7 cellular contexts compared by ENCODE assay signal in genomic region chr11:63999349-64000025, GRCh38. TPM values are rescaled to one million over a fixed set of nuclear protein-coding genes. Genes with fewer than 3 reads are reported as not detected.
A peak's percentile ranks its signal among the peaks of the same experiment; 100 is the strongest.
DNase-seq lines count a peak whose midpoint lies in the region; ATAC-seq and TF ChIP-seq lines count a peak whose summit lies in the region.

No MANE protein-coding gene starts in this region.

- intact Hi-C loops in activated CD8-positive, alpha-beta T cell treated with anti-CD3 and anti-CD28 coated beads for 36 hours (cut with micrococcal nuclease): loop anchor here (5.0 kb wide), 1 partner anchor 148 kb away; no protein-coding TSS in a partner anchor

- H3K9me3 Mint-ChIP-seq in IgD-negative memory B cell (no peaks in the 10 kb centered on the region), endodermal cell (no peaks in the 10 kb centered on the region), neural progenitor cell (no peaks in the 10 kb centered on the region)
- no peaks in the 10 kb centered on the region for H3K9me3 Mint-ChIP-seq in activated CD8-positive, alpha-beta T cell treated with anti-CD3 and anti-CD28 coated beads for 36 hours

- H3K36me3 Mint-ChIP-seq in IgD-negative memory B cell: peaks cover 3% of the 10 kb centered on the region
- peaks cover 11% of the 10 kb centered on the region for H3K36me3 Mint-ChIP-seq in activated CD8-positive, alpha-beta T cell treated with anti-CD3 and anti-CD28 coated beads for 36 hours (ENCODE audit: low read depth)
- peaks cover 28% of the 10 kb centered on the region for H3K36me3 Mint-ChIP-seq in endodermal cell (ENCODE audit: low read depth)
- H3K36me3 Mint-ChIP-seq in neural progenitor cell: peaks cover 16% of the 10 kb centered on the region

- H3F3A ChIP-seq in neural progenitor cell (ENCODE audit: low read depth): peaks cover 53% of the 10 kb centered on the region

- H3K4me1 Mint-ChIP-seq in IgD-negative memory B cell (peaks cover 0 to 3% (median 2%) of the 10 kb centered on the region in 3 donors), endodermal cell (peaks cover 4% of the 10 kb centered on the region), neural progenitor cell (peaks cover 16% of the 10 kb centered on the region)
- H3K4me1 Mint-ChIP-seq in activated CD8-positive, alpha-beta T cell treated with anti-CD3 and anti-CD28 coated beads for 36 hours (ENCODE audit: low read depth): peaks cover 6% of the 10 kb centered on the region

- H3K9ac ChIP-seq in endodermal cell (ENCODE audit: extremely low read depth, low read length, poor library complexity, severe bottlenecking) (no peak overlapping the region), neural progenitor cell (no peak overlapping the region)

- peak overlapping the region; percentile 93 for H3K4me2 ChIP-seq in neural progenitor cell

- POLR2A ChIA-PET in activated CD8-positive, alpha-beta T cell treated with anti-CD3 and anti-CD28 coated beads for 36 hours (lab: Charles Lee): interaction anchor here (0.7 to 4.0 kb wide), 7 partner anchors 9 to 207 kb away, joined by 3 to 26 read pairs (median 3); partner anchors contain the start of genes FERMT3 and STIP1

- H3K9me3 ChIP-seq in endodermal cell (ENCODE audit: control insufficient read depth, low read length) (no peaks in the 10 kb centered on the region), neural progenitor cell (ENCODE audit: low read depth) (no peaks in the 10 kb centered on the region), tibial nerve (no peaks in the 10 kb centered on the region)

- H3K4me3 ChIP-seq in endodermal cell (ENCODE audit: low read length) (no peak overlapping the region), neural progenitor cell (peak overlapping the region; percentile 55), tibial nerve (peak overlapping the region in 3 of 4 donors; percentile 29 to 47 (median 37))

- peaks cover 25% of the 10 kb centered on the region for H3K36me3 ChIP-seq in endodermal cell (ENCODE audit: control insufficient read depth, insufficient read depth, low read length)
- H3K36me3 ChIP-seq in neural progenitor cell: no peaks in the 10 kb centered on the region
- H3K36me3 ChIP-seq in tibial nerve: peaks cover 0 to 47% (median 5%) of the 10 kb centered on the region in 3 donors

- H3K4me3 Mint-ChIP-seq in IgD-negative memory B cell (peak overlapping the region; percentile 29 to 84 (median 64)), endodermal cell (peak overlapping the region; percentile 40), neural progenitor cell (no peak overlapping the region)
- peak overlapping the region; percentile 15 for H3K4me3 Mint-ChIP-seq in activated CD8-positive, alpha-beta T cell treated with anti-CD3 and anti-CD28 coated beads for 36 hours

- H3K4me1 ChIP-seq in endodermal cell (ENCODE audit: control insufficient read depth, insufficient read depth, low read length) (no peaks in the 10 kb centered on the region), neural progenitor cell (peaks cover 23% of the 10 kb centered on the region), tibial nerve (peaks cover 0 to 55% (median 16%) of the 10 kb centered on the region in 4 donors)

- CTCF ChIA-PET in activated CD8-positive, alpha-beta T cell treated with anti-CD3 and anti-CD28 coated beads for 36 hours (lab: Charles Lee): interaction anchor here (0.7 to 6.5 kb wide), 22 partner anchors 9 to 357 kb away, joined by 3 to 151 read pairs (median 8); partner anchors contain the start of genes CATSPERZ, ESRRA, MACROD1 and ZFTA

- DNase-seq in activated CD8-positive, alpha-beta T cell treated with anti-CD3 and anti-CD28 coated beads for 36 hours: peak; percentile 74
- DNase-seq in endodermal cell (peak; percentile 94), neural progenitor cell (ENCODE audit: low spot score) (peak; percentile 87), tibial nerve (ENCODE audit: low spot score in 2 of 2) (no peak), SHP77 (lab: John Stamatoyannopoulos, UW) (no peak)

- no peak overlapping the region for H3K27ac ChIP-seq in endodermal cell (ENCODE audit: low read depth, low read length)
- H3K27ac ChIP-seq in neural progenitor cell: no peak overlapping the region
- peak overlapping the region in 1 of 4 donors; percentile 49 for H3K27ac ChIP-seq in tibial nerve

- WGBS in endodermal cell (ENCODE audit: insufficient coverage in 1 of 2, insufficient read length in 1 of 2), 2 experiments: 3 to 7% methylated on average over 8 to 58 of the region's 59 CpGs
- WGBS in tibial nerve, 2 donors: 6 to 19% methylated on average over 23 to 30 of the region's 59 CpGs

- peaks cover 78% of the 10 kb centered on the region for H4K20me1 ChIP-seq in neural progenitor cell (ENCODE audit: low read depth)

- peak; percentile 65 for ATAC-seq in activated CD8-positive, alpha-beta T cell treated with anti-CD3 and anti-CD28 coated beads for 36 hours
- no peak for ATAC-seq in HG02623 (IDR thresholded peaks at IDR 0.05; ENCODE audit: unreplicated experiment)

- H2AFZ ChIP-seq in neural progenitor cell (replicated peaks): no peak overlapping the region

- no peaks in the 10 kb centered on the region for H3K79me2 ChIP-seq in neural progenitor cell (ENCODE audit: low read depth)

- no peak overlapping the region for H3K27ac Mint-ChIP-seq in IgD-negative memory B cell
- H3K27ac Mint-ChIP-seq in activated CD8-positive, alpha-beta T cell treated with anti-CD3 and anti-CD28 coated beads for 36 hours: no peak overlapping the region
- no peak overlapping the region for H3K27ac Mint-ChIP-seq in endodermal cell
- no peak overlapping the region for H3K27ac Mint-ChIP-seq in neural progenitor cell

- no peak for TF ChIP-seq CTCF in activated CD8-positive, alpha-beta T cell treated with anti-CD3 and anti-CD28 coated beads for 36 hours (IDR thresholded peaks at IDR 0.05)
- TF ChIP-seq CTCF in endodermal cell (conservative IDR thresholded peaks at IDR 0.05) (no peak), neural progenitor cell (IDR thresholded peaks at IDR 0.05) (no peak), tibial nerve (IDR thresholded peaks at IDR 0.05) (no peak)

- TF ChIP-seq EP300 in tibial nerve (IDR thresholded peaks at IDR 0.05): no peak

- H3K27me3 Mint-ChIP-seq in IgD-negative memory B cell (no peaks in the 10 kb centered on the region), endodermal cell (ENCODE audit: insufficient read depth) (peaks cover 38% of the 10 kb centered on the region), neural progenitor cell (ENCODE audit: insufficient read depth, low read depth) (peaks cover 6% of the 10 kb centered on the region)
- peaks cover 2% of the 10 kb centered on the region for H3K27me3 Mint-ChIP-seq in activated CD8-positive, alpha-beta T cell treated with anti-CD3 and anti-CD28 coated beads for 36 hours

- no peak for TF ChIP-seq POLR2A in tibial nerve (IDR thresholded peaks at IDR 0.05)

- H3K27me3 ChIP-seq in endodermal cell (ENCODE audit: control insufficient read depth, insufficient read depth, low read length, poor library complexity, severe bottlenecking): peaks cover 13% of the 10 kb centered on the region
- peaks cover 35% of the 10 kb centered on the region for H3K27me3 ChIP-seq in neural progenitor cell
- H3K27me3 ChIP-seq in tibial nerve: no peaks in the 10 kb centered on the region

RNA-seq across cellular contexts. Expression of gene OTUB1, which starts 13.2 kb away (rescaled TPM):
- 117 TPM for polyA plus RNA-seq in IgD-negative memory B cell
- total RNA-seq in activated CD8-positive, alpha-beta T cell treated with anti-CD3 and anti-CD28 coated beads for 36 hours: 10 to 100 TPM; 70.1 to 73.9 TPM
- total RNA-seq in endodermal cell: 10 to 100 TPM; 87.7 to 95.1 TPM
- polyA plus RNA-seq in endodermal cell (2013, experiment 1 of 2): 147 TPM
- 134 TPM for polyA plus RNA-seq in endodermal cell (2013, experiment 2 of 2)
- 51.3 and 84.8 TPM in 2 replicates for total RNA-seq in neural progenitor cell (ENCODE audit: low replicate concordance)
- 10 to 100 TPM; 35.0 to 86.7 (median 50.4) TPM for total RNA-seq in tibial nerve

RNA-seq across cellular contexts. Expression of gene COX8A, which starts 25.1 kb away (rescaled TPM):
- 298 TPM for polyA plus RNA-seq in IgD-negative memory B cell
- total RNA-seq in activated CD8-positive, alpha-beta T cell treated with anti-CD3 and anti-CD28 coated beads for 36 hours: 100 to 1,000 TPM; 436 to 497 TPM
- total RNA-seq in endodermal cell (100 to 1,000 TPM; 258 to 298 TPM), neural progenitor cell (ENCODE audit: low replicate concordance) (86.0 and 337 TPM in 2 replicates), tibial nerve (100 to 1,000 TPM; 337 to 421 (median 383) TPM)
- 420 TPM for polyA plus RNA-seq in endodermal cell (2013, experiment 1 of 2)
- 373 TPM for polyA plus RNA-seq in endodermal cell (2013, experiment 2 of 2)

RNA-seq across cellular contexts. Expression of gene FLRT1, which starts 36.2 kb away (rescaled TPM):
- polyA plus RNA-seq in IgD-negative memory B cell: not detected
- total RNA-seq in activated CD8-positive, alpha-beta T cell treated with anti-CD3 and anti-CD28 coated beads for 36 hours: not detected
- not detected for total RNA-seq in endodermal cell
- polyA plus RNA-seq in endodermal cell (2013, experiment 1 of 2): 4.2 TPM
- 3.8 TPM for polyA plus RNA-seq in endodermal cell (2013, experiment 2 of 2)
- 0.11 and 0.12 TPM in 2 replicates for total RNA-seq in neural progenitor cell (ENCODE audit: low replicate concordance)
- 1 to 10 TPM in 1 of 4 donors, under 1 TPM in 3; 0.39 to 2.1 (median 0.52) TPM for total RNA-seq in tibial nerve

Comparison
In these comparisons a context has a peak if more than half of its experiments do, and no peak if none do; other contexts are left out.
1. DNase-seq: peak in activated CD8-positive, alpha-beta T cell treated with anti-CD3 and anti-CD28 coated beads for 36 hours (single experiment), endodermal cell (single experiment) and neural progenitor cell (single experiment); none in tibial nerve (0 of 2) and SHP77 (0 of 2).